12 cellular contexts compared by ENCODE assay signal in genomic region chr17:18494250-18494768, GRCh38. TPM values are rescaled to one million over a fixed set of nuclear protein-coding genes. Genes with fewer than 3 reads are reported as not detected.
DNase-seq lines count a peak whose midpoint lies in the region; ATAC-seq and TF ChIP-seq lines count a peak whose summit lies in the region.
"Not testable (repeated sequence)": the region's sequence is repeated elsewhere in the genome, so short reads cannot be mapped to it uniquely, and the experiment has no call there.
"Had no signal": no experiment of that assay in that cellular context is flagged by ENCODE, and none has a peak within 500 bp of the region (broad histone marks: within the 10 kb centered on the region; RNA-seq: fewer than 3 reads in every experiment).

No MANE protein-coding gene starts in this region.

- TF ChIP-seq CTCF in PC-3 (conservative IDR thresholded peaks at IDR 0.05; ENCODE audit: low read depth, low read length); coronary artery (IDR thresholded peaks at IDR 0.05): not testable (repeated sequence)

- not testable (repeated sequence) for H3K4me3 ChIP-seq in PC-3 (ENCODE audit: low read length); SJCRH30; coronary artery

- POLR2A ChIA-PET in PC-3 (lab: Charles Lee; ENCODE audit: unreplicated experiment): not testable (repeated sequence)

- ATAC-seq in PC-3: not testable (repeated sequence)
- ATAC-seq in esophagus mucosa: peak; percentile 7

- not testable (repeated sequence) for H4K20me1 ChIP-seq in PC-3 (ENCODE audit: low read length)

- H3K27me3 ChIP-seq in PC-3 (ENCODE audit: low read length); SJCRH30: not testable (repeated sequence)

- H3K36me3 ChIP-seq in PC-3 (ENCODE audit: low read depth, low read length); SJCRH30: not testable (repeated sequence)

- not testable (repeated sequence) for H3K79me2 ChIP-seq in PC-3 (ENCODE audit: low read length)

- not testable (repeated sequence) for H3K4me2 ChIP-seq in PC-3 (ENCODE audit: low read length)

- not testable (repeated sequence) for H3K9me3 ChIP-seq in PC-3 (ENCODE audit: low read length); SJCRH30 (replicated peaks)

- not testable (repeated sequence) for BruUV-seq in PC-3 (replicated peaks; lab: Mats Ljungman, UMichigan)

- CTCF ChIA-PET in PC-3 (lab: Charles Lee): not testable (repeated sequence)

- not testable (repeated sequence) for H3K4me1 ChIP-seq in PC-3 (ENCODE audit: insufficient read depth, low read length); SJCRH30

- DNase-seq in ELF-1 (ENCODE audit: low read depth, low spot score) (peak; percentile 1), NCI-H524 treated with DMSO at 0.1 percent for 48 hours (lab: John Stamatoyannopoulos, UW) (peak; percentile 43), PC-3 (peak; percentile 0), SJCRH30 (peak; percentile 69 to 70), coronary artery (ENCODE audit: low spot score) (peak; percentile 54), myocyte (ENCODE audit: low read depth) (peak; percentile 20)

- not testable (repeated sequence) for H3K9ac ChIP-seq in PC-3 (ENCODE audit: low read length)

- H3K27ac ChIP-seq in PC-3 (ENCODE audit: low read length); SJCRH30; coronary artery: not testable (repeated sequence)

- not testable (repeated sequence) for H3K9me2 ChIP-seq in PC-3 (replicated peaks; ENCODE audit: low read length)

- not testable (repeated sequence) for H2AFZ ChIP-seq in PC-3 (ENCODE audit: low read length)

- not testable (repeated sequence) for H3F3A ChIP-seq in PC-3 (ENCODE audit: low read length, unreplicated experiment)

- intact Hi-C loops in PC-3 (cut with micrococcal nuclease): not testable (repeated sequence)

RNA-seq across cellular contexts. Expression of gene LGALS9C, which starts 17.7 kb away (rescaled TPM):
- total RNA-seq in PC-3 (2014; rRNA removed): not detected in 2 replicates
- not detected in 2 replicates for total RNA-seq in SJCRH30 (2014; rRNA removed; shearing (Covaris generic))
- 15.7 TPM for total RNA-seq in esophagus mucosa
- not detected in 2 replicates for total RNA-seq in myocyte
- polyA plus RNA-seq in myocyte (2012): not detected
- total RNA-seq: A172; A673; CD4-positive, CD25-positive, alpha-beta regulatory T cell; G401; GM23338 had no signal
- polyA plus RNA-seq: GM23338 had no signal

Comparison
In these comparisons a context has a peak if more than half of its experiments do, and no peak if none do; other contexts are left out.
1. DNase-seq: peak in every context shown above with its lines; median percentile 70 in SJCRH30; 54 in coronary artery; 43 in NCI-H524 treated with DMSO at 0.1 percent for 48 hours; 20 in myocyte; 1 in ELF-1; 0 in PC-3.
2. RNA of gene LGALS9C, which starts 17.7 kb away (total RNA-seq): 15.7 TPM in esophagus mucosa (single experiment); not detected in PC-3, not detected in SJCRH30 and not detected in myocyte; every median in the first group is over 10 times any median in the second.